Comparison of ENCODE assay signal across 32 cellular contexts in the genomic region with DNA sequence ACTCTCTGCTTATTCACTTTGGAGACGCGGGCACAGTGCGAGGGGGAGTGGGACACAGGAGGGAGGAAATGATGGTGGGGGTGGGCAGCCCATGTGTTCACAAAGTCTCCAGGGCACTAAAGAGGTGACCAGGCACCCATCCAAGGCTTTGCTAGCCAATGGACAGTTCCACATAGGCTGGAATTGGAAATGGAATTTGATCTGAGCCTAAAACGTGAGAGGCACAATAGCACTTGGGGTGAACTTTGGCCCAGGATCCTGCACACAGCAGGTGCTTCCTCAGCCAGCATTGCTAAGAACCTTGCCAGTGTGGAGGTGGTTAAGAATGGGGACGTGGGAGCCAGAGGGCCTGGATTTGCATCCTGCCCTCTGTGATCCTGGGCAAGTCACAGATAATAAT.
DNase-seq lines count a peak whose midpoint lies in the region; ATAC-seq and TF ChIP-seq lines count a peak whose summit lies in the region.
"Had no signal": no experiment of that assay in that cellular context is flagged by ENCODE, and none has a peak within 500 bp of the region (broad histone marks: within the 10 kb centered on the region; RNA-seq: fewer than 3 reads in every experiment).

No MANE protein-coding gene starts in this region.

- H3K27ac Mint-ChIP-seq in activated CD8-positive, alpha-beta T cell treated with anti-CD3 and anti-CD28 coated beads, Interleukin-2, amount 10 ng/mL, durations not matched to agents 7 days and 5 days: peak overlapping the region; percentile 11
- H3K27ac Mint-ChIP-seq in activated CD8-positive, alpha-beta T cell treated with anti-CD3 and anti-CD28 coated beads for 36 hours: no peak overlapping the region
- H3K27ac Mint-ChIP-seq: activated CD4-positive, alpha-beta T cell treated with anti-CD3 and anti-CD28 coated beads for 36 hours; activated naive CD8-positive, alpha-beta T cell treated with anti-CD3 and anti-CD28 coated beads for 36 hours had no signal

- CTCF ChIA-PET in activated CD8-positive, alpha-beta T cell treated with anti-CD3 and anti-CD28 coated beads, Interleukin-2, amount 10 ng/mL, durations not matched to agents 7 days and 5 days (lab: Charles Lee): interaction anchor here (1.1 kb wide), 1 partner anchor 191 kb away, joined by 3 read pairs; no protein-coding TSS in a partner anchor
- CTCF ChIA-PET in activated CD8-positive, alpha-beta T cell treated with anti-CD3 and anti-CD28 coated beads for 36 hours (lab: Charles Lee): no interaction called here

- H3K27me3 ChIP-seq in Peyer's patch: no peaks in the 10 kb centered on the region
- H3K27me3 ChIP-seq: left lung, tibial nerve had no signal

- H3K4me1 ChIP-seq in Peyer's patch: no peaks in the 10 kb centered on the region
- H3K4me1 ChIP-seq: prostate gland had no signal

- POLR2A ChIA-PET in activated CD8-positive, alpha-beta T cell treated with anti-CD3 and anti-CD28 coated beads, Interleukin-2, amount 10 ng/mL, durations not matched to agents 7 days and 5 days (lab: Charles Lee): no interaction called here
- POLR2A ChIA-PET in activated CD8-positive, alpha-beta T cell treated with anti-CD3 and anti-CD28 coated beads for 36 hours (lab: Charles Lee): no interaction called here

- intact Hi-C loops in activated CD8-positive, alpha-beta T cell treated with anti-CD3 and anti-CD28 coated beads for 36 hours (cut with micrococcal nuclease): no loop called here

- ATAC-seq in activated CD8-positive, alpha-beta T cell treated with anti-CD3 and anti-CD28 coated beads, Interleukin-2, amount 10 ng/mL, durations not matched to agents 7 days and 5 days: no peak
- no peak for ATAC-seq in activated CD8-positive, alpha-beta T cell treated with anti-CD3 and anti-CD28 coated beads for 36 hours
- no peak for ATAC-seq in HG02678 (IDR thresholded peaks at IDR 0.05; ENCODE audit: unreplicated experiment)
- ATAC-seq: activated CD4-positive, alpha-beta T cell treated with anti-CD3 and anti-CD28 coated beads for 36 hours; left lung; sciatic nerve had no signal

- TF ChIP-seq CTCF in activated CD8-positive, alpha-beta T cell treated with anti-CD3 and anti-CD28 coated beads for 36 hours (IDR thresholded peaks at IDR 0.05): no peak
- no peak for TF ChIP-seq CTCF in Peyer's patch (IDR thresholded peaks at IDR 0.05)

- H3K4me3 Mint-ChIP-seq in activated CD8-positive, alpha-beta T cell treated with anti-CD3 and anti-CD28 coated beads, Interleukin-2, amount 10 ng/mL, durations not matched to agents 7 days and 5 days: no peak overlapping the region
- H3K4me3 Mint-ChIP-seq in activated CD8-positive, alpha-beta T cell treated with anti-CD3 and anti-CD28 coated beads for 36 hours: no peak overlapping the region
- H3K4me3 Mint-ChIP-seq: activated CD4-positive, alpha-beta T cell treated with anti-CD3 and anti-CD28 coated beads for 36 hours; activated naive CD8-positive, alpha-beta T cell treated with anti-CD3 and anti-CD28 coated beads for 36 hours had no signal

- TF ChIP-seq POLR2A in Peyer's patch (IDR thresholded peaks at IDR 0.05): no peak

- DNase-seq in activated CD8-positive, alpha-beta T cell treated with anti-CD3 and anti-CD28 coated beads, Interleukin-2, amount 10 ng/mL, durations not matched to agents 7 days and 5 days: no peak
- DNase-seq in activated CD8-positive, alpha-beta T cell treated with anti-CD3 and anti-CD28 coated beads for 36 hours: no peak
- DNase-seq in glomerular endothelial cell (ENCODE audit: extremely low read depth, low read depth, low spot score): peak; percentile 14
- peak; percentile 13 for DNase-seq in pulmonary artery endothelial cell (ENCODE audit: low read depth, low spot score)
- DNase-seq in inferior parietal cortex (ENCODE audit: extremely low spot score): no peak
- DNase-seq in Peyer's patch: no peak
- DNase-seq: activated CD4-positive, alpha-beta T cell treated with anti-CD3 and anti-CD28 coated beads for 36 hours; activated effector memory CD4-positive, alpha-beta T cell treated with anti-CD3 and anti-CD28 coated beads, Interleukin-2, amount 50 U/mL, for 16 hours; activated naive CD8-positive, alpha-beta T cell treated with anti-CD3 and anti-CD28 coated beads for 36 hours; activated T-cell treated with anti-CD3 and anti-CD28 coated beads for 4 hours; anterior cingulate cortex; COR-L47; effector CD8-positive, alpha-beta T cell; erythroblast; glutamatergic neuron; HCEC 1CT; islet precursor cell; left lung; mesenchymal stem cell; MM.1S; NCI-H1417; NCI-H2029; NCI-H524 treated with DMSO at 0.1 percent for 48 hours; SHP77; stimulated activated CD4-positive, alpha-beta T cell treated with anti-CD3 and anti-CD28 coated beads, Interleukin-12 subunit alpha, Interleukin-12 subunit beta, amount 100 ng/mL, for 4 hours; stimulated activated CD4-positive, alpha-beta T cell treated with anti-CD3 and anti-CD28 coated beads, Interleukin-2, amount 100 ng/mL, for 48 hours had no signal

- peaks cover 37% of the 10 kb centered on the region for H3K36me3 Mint-ChIP-seq in activated CD8-positive, alpha-beta T cell treated with anti-CD3 and anti-CD28 coated beads, Interleukin-2, amount 10 ng/mL, durations not matched to agents 7 days and 5 days (ENCODE audit: low read depth)
- H3K36me3 Mint-ChIP-seq in activated CD8-positive, alpha-beta T cell treated with anti-CD3 and anti-CD28 coated beads for 36 hours (ENCODE audit: low read depth): peaks cover 7% of the 10 kb centered on the region

- no peaks in the 10 kb centered on the region for H3K9me3 Mint-ChIP-seq in activated CD8-positive, alpha-beta T cell treated with anti-CD3 and anti-CD28 coated beads, Interleukin-2, amount 10 ng/mL, durations not matched to agents 7 days and 5 days (ENCODE audit: insufficient read depth)
- no peaks in the 10 kb centered on the region for H3K9me3 Mint-ChIP-seq in activated CD8-positive, alpha-beta T cell treated with anti-CD3 and anti-CD28 coated beads for 36 hours

- no peak overlapping the region for H3K4me3 ChIP-seq in Peyer's patch
- H3K4me3 ChIP-seq: left lung, prostate gland, tibial nerve had no signal

- peak overlapping the region; percentile 8 for H3K27ac ChIP-seq in KOPT-K1 (ENCODE audit: low read depth, low read length, poor library complexity, severe bottlenecking)
- no peak overlapping the region for H3K27ac ChIP-seq in Peyer's patch
- H3K27ac ChIP-seq: KMS-11, prostate gland, tibial nerve had no signal

- no peaks in the 10 kb centered on the region for H3K9me3 ChIP-seq in KOPT-K1 (ENCODE audit: insufficient read depth, low read length, poor library complexity, severe bottlenecking)
- H3K9me3 ChIP-seq in Peyer's patch: no peaks in the 10 kb centered on the region
- H3K9me3 ChIP-seq: left lung, prostate gland, tibial nerve had no signal

- peaks cover 83% of the 10 kb centered on the region for H3K36me3 ChIP-seq in KOPT-K1 (ENCODE audit: insufficient read depth, low read length)
- H3K36me3 ChIP-seq in Peyer's patch: no peaks in the 10 kb centered on the region
- H3K36me3 ChIP-seq: left lung, prostate gland, tibial nerve had no signal

- H3K4me1 Mint-ChIP-seq in activated CD8-positive, alpha-beta T cell treated with anti-CD3 and anti-CD28 coated beads, Interleukin-2, amount 10 ng/mL, durations not matched to agents 7 days and 5 days (ENCODE audit: low read depth): peaks cover 37% of the 10 kb centered on the region
- peaks cover 15% of the 10 kb centered on the region for H3K4me1 Mint-ChIP-seq in activated CD8-positive, alpha-beta T cell treated with anti-CD3 and anti-CD28 coated beads for 36 hours (ENCODE audit: low read depth)

- no peaks in the 10 kb centered on the region for H3K27me3 Mint-ChIP-seq in activated CD8-positive, alpha-beta T cell treated with anti-CD3 and anti-CD28 coated beads, Interleukin-2, amount 10 ng/mL, durations not matched to agents 7 days and 5 days (ENCODE audit: low read depth)
- H3K27me3 Mint-ChIP-seq in activated CD8-positive, alpha-beta T cell treated with anti-CD3 and anti-CD28 coated beads for 36 hours: no peaks in the 10 kb centered on the region
- H3K27me3 Mint-ChIP-seq: activated CD4-positive, alpha-beta T cell treated with anti-CD3 and anti-CD28 coated beads for 36 hours; activated naive CD8-positive, alpha-beta T cell treated with anti-CD3 and anti-CD28 coated beads for 36 hours had no signal

Comparison
In these comparisons a context has a peak if more than half of its experiments do, and no peak if none do; other contexts are left out.
1. DNase-seq: peak in glomerular endothelial cell (single experiment) and pulmonary artery endothelial cell (single experiment); none in activated CD8-positive, alpha-beta T cell treated with anti-CD3 and anti-CD28 coated beads, Interleukin-2, amount 10 ng/mL, durations not matched to agents 7 days and 5 days (single experiment), activated CD8-positive, alpha-beta T cell treated with anti-CD3 and anti-CD28 coated beads for 36 hours (single experiment), inferior parietal cortex (single experiment) and Peyer's patch (0 of 3).